In genomic region chr2:42328148-42328833, GRCh38 we compare ENCODE assay signal across 8 cellular contexts. TPM values are rescaled to one million over a fixed set of nuclear protein-coding genes. Genes with fewer than 3 reads are reported as not detected.
DNase-seq lines count a peak whose midpoint lies in the region; ATAC-seq and TF ChIP-seq lines count a peak whose summit lies in the region.

No MANE protein-coding gene starts in this region.

- ATAC-seq in lung (ENCODE audit: insufficient read depth, low FRiP score) (no peak), HG02970 (IDR thresholded peaks at IDR 0.05; ENCODE audit: low FRiP score, unreplicated experiment) (no peak), GM18870 (IDR thresholded peaks at IDR 0.05; ENCODE audit: unreplicated experiment) (no peak)

- DNase-seq in SIG-M5 treated with dmso at 0.1 percent for 504 hours (lab: John Stamatoyannopoulos, UW; ENCODE audit: unreplicated experiment) (peak; percentile 33), SIG-M5 (lab: John Stamatoyannopoulos, UW) (no peak), MV-4-11 (lab: John Stamatoyannopoulos, UW) (peak; percentile 51), ascending aorta (ENCODE audit: low spot score in 2 of 2) (no peak), lung (ENCODE audit: low spot score) (no peak), AG08396 (ENCODE audit: low spot score) (no peak)

- H3K27ac ChIP-seq in ascending aorta: no peak overlapping the region
- no peak overlapping the region for H3K27ac ChIP-seq in lung (ENCODE audit: low read depth in 1 of 2, low read length in 1 of 2)

- peak; percentile 22 to 50 (median 47) for TF ChIP-seq CTCF in ascending aorta (IDR thresholded peaks at IDR 0.05)
- peak; percentile 5 for TF ChIP-seq CTCF in lung (IDR thresholded peaks at IDR 0.05; ENCODE audit: control extremely low read depth, extremely low read depth)

- H3K4me3 ChIP-seq in ascending aorta: no peak overlapping the region
- H3K4me3 ChIP-seq in lung: no peak overlapping the region

- H3K27me3 ChIP-seq in ascending aorta: no peaks in the 10 kb centered on the region
- H3K27me3 ChIP-seq in lung (ENCODE audit: control insufficient read depth, insufficient read depth): no peaks in the 10 kb centered on the region

- 75 to 77% methylated on average over 3 of the region's 3 CpGs for WGBS in lung, 2 donors

- H3K36me3 ChIP-seq in ascending aorta (peaks cover 7 to 24% of the 10 kb centered on the region in 2 donors), lung (ENCODE audit: control insufficient read depth in 2 of 2, insufficient read depth in 2 of 2, low read length in 2 of 2) (peaks cover 10 to 13% of the 10 kb centered on the region in 2 donors)

- H3K4me1 ChIP-seq in ascending aorta (peaks cover 0 to 5% of the 10 kb centered on the region in 2 donors), lung (ENCODE audit: control insufficient read depth in 2 of 2, insufficient read depth in 2 of 2, low read length in 2 of 2) (no peaks in the 10 kb centered on the region)

- intact Hi-C loops in ascending aorta (cut with DNase I): loop anchor here (1.0 to 10.0 kb wide), 2 partner anchors 232 to 473 kb away; no protein-coding TSS in a partner anchor

- H3K9me3 ChIP-seq in ascending aorta (no peaks in the 10 kb centered on the region), lung (ENCODE audit: control insufficient read depth in 2 of 2, insufficient read depth in 1 of 2, low read length in 1 of 2) (no peaks in the 10 kb centered on the region)

RNA-seq across cellular contexts. Expression of gene COX7A2L, which starts 32.7 kb away (rescaled TPM):
- 35.2 TPM for total RNA-seq in ascending aorta
- total RNA-seq in lung: 100 to 1,000 TPM in 1 of 2 donors, 10 to 100 TPM in 1; 80.4 to 113 TPM
- polyA plus RNA-seq in lung: 100 to 1,000 TPM in 1 of 2 donors, 10 to 100 TPM in 1; 97.6 to 109 TPM

Comparison
In these comparisons a context has a peak if more than half of its experiments do, and no peak if none do; other contexts are left out.
1. DNase-seq: peak in SIG-M5 treated with dmso at 0.1 percent for 504 hours (single experiment) and MV-4-11 (single experiment); none in SIG-M5 (single experiment), ascending aorta (0 of 2), lung (single experiment) and AG08396 (single experiment).